Comparison of ENCODE assay signal across 8 cellular contexts in genomic region chr2:25314514-25315315, GRCh38. TPM values are rescaled to one million over a fixed set of nuclear protein-coding genes. Genes with fewer than 3 reads are reported as not detected.
DNase-seq lines count a peak whose midpoint lies in the region; ATAC-seq, FAIRE-seq and TF ChIP-seq lines count a peak whose summit lies in the region.

No MANE protein-coding gene starts in this region.

- CTCF ChIA-PET in activated naive CD4-positive, alpha-beta T cell treated with anti-CD3 and anti-CD28 coated beads for 36 hours (lab: Charles Lee), result interaction anchor here (0.6 to 3.8 kb wide), 16 partner anchors 9 to 350 kb away, joined by 3 to 17 read pairs (median 4); no protein-coding TSS in a partner anchor

- peak overlapping the region; percentile 97 for H3K27ac Mint-ChIP-seq in activated naive CD4-positive, alpha-beta T cell treated with anti-CD3 and anti-CD28 coated beads for 36 hours

- no peaks in the 10 kb centered on the region for H3K27me3 Mint-ChIP-seq in activated naive CD4-positive, alpha-beta T cell treated with anti-CD3 and anti-CD28 coated beads for 36 hours (ENCODE audit: low read depth)

- peak; percentile 53 for ATAC-seq in HG03097 (IDR thresholded peaks at IDR 0.05; ENCODE audit: low FRiP score, unreplicated experiment)
- ATAC-seq in GM21515 (IDR thresholded peaks at IDR 0.05; ENCODE audit: unreplicated experiment), result no peak

- H3K4me1 ChIP-seq in iPS-18a (ENCODE audit: control insufficient read depth, low read depth, low read length), result peaks cover 44% of the 10 kb centered on the region

- H3K36me3 Mint-ChIP-seq in activated naive CD4-positive, alpha-beta T cell treated with anti-CD3 and anti-CD28 coated beads for 36 hours (ENCODE audit: low read depth), result peaks cover 14% of the 10 kb centered on the region

- intact Hi-C loops in activated naive CD4-positive, alpha-beta T cell treated with anti-CD3 and anti-CD28 coated beads for 36 hours (cut with micrococcal nuclease), result loop anchor here (1.0 to 10.0 kb wide), 14 partner anchors 8 to 340 kb away; partner anchors contain the start of gene DNAJC27

- no peaks in the 10 kb centered on the region for H3K9me3 ChIP-seq in iPS-18a (ENCODE audit: control insufficient read depth, low read depth, low read length)

- no peak overlapping the region for H3K4me3 ChIP-seq in iPS-18a (ENCODE audit: low read length)

- H3K27ac ChIP-seq in iPS-18a (ENCODE audit: low read length), result peak overlapping the region; percentile 63

- peak; percentile 48 for TF ChIP-seq POLR2A in GM18951 (IDR thresholded peaks at IDR 0.05; ENCODE audit: extremely low read depth, insufficient read depth, insufficient read length)

- peak; percentile 98 for DNase-seq in activated naive CD4-positive, alpha-beta T cell treated with anti-CD3 and anti-CD28 coated beads for 36 hours
- DNase-seq in stimulated activated CD4-positive, alpha-beta T cell treated with anti-CD3 and anti-CD28 coated beads, Interleukin-1b, Interleukin-23, amount 100 ng/mL, for 48 hours, result peak; percentile 94
- DNase-seq in RCC 7860 (ENCODE audit: low spot score), result no peak

- peaks cover 64% of the 10 kb centered on the region for H3K4me1 Mint-ChIP-seq in activated naive CD4-positive, alpha-beta T cell treated with anti-CD3 and anti-CD28 coated beads for 36 hours (ENCODE audit: low read depth)

- H3K36me3 ChIP-seq in iPS-18a (ENCODE audit: control insufficient read depth, low read depth, low read length), result no peaks in the 10 kb centered on the region

- H3K4me3 Mint-ChIP-seq in activated naive CD4-positive, alpha-beta T cell treated with anti-CD3 and anti-CD28 coated beads for 36 hours, result peak overlapping the region; percentile 92

- no peaks in the 10 kb centered on the region for H3K9me3 Mint-ChIP-seq in activated naive CD4-positive, alpha-beta T cell treated with anti-CD3 and anti-CD28 coated beads for 36 hours

- no peak for FAIRE-seq in RCC 7860 (lab: Jason Lieb, UNC)

- H3K9ac ChIP-seq in iPS-18a (ENCODE audit: low read length), result peak overlapping the region; percentile 45

- no peaks in the 10 kb centered on the region for H3K27me3 ChIP-seq in iPS-18a (ENCODE audit: control insufficient read depth, insufficient read depth, low read length)

- in situ Hi-C loops in GM18951 (cut with MboI; ENCODE audit: low sequenced_read_pairs, unreplicated experiment), result no loop called here

TF ChIP-seq in PFSK-1, 5 proteins besides CTCF, POLR2A, EP300 and RAD21:
- no peak for TF ChIP-seq REST (IDR thresholded peaks at IDR 0.05; ENCODE audit: insufficient read depth in 1 of 2, low read depth in 2 of 2, low read length in 2 of 2)
- TF ChIP-seq FOXP2 (optimal IDR thresholded peaks at IDR 0.05; ENCODE audit: borderline replicate concordance, extremely low read depth, extremely low read length, insufficient read depth), result peak; percentile 56
- 0 out of 2 replicates have a peak, but pooled peaks have one; percentile 34 for TF ChIP-seq POLR2AphosphoS5 (IDR thresholded peaks at IDR 0.05; ENCODE audit: low read depth, low read length)
- peak; percentile 18; the same call in 1 of the 2 replicates for TF ChIP-seq TAF1 (IDR thresholded peaks at IDR 0.05; ENCODE audit: borderline replicate concordance, insufficient read depth, low read length)

RNA-seq across cellular contexts. Expression of gene DNMT3A, which starts 27.0 kb away (rescaled TPM):
- 31.5 TPM for polyA plus RNA-seq in PFSK-1 (2012; ENCODE audit: insufficient read length, low read depth)
- total RNA-seq in activated naive CD4-positive, alpha-beta T cell treated with anti-CD3 and anti-CD28 coated beads for 36 hours, result 10 to 100 TPM; 53.0 to 53.5 TPM
